ENCODE assay signal across 1 cellular context in the genomic region with DNA sequence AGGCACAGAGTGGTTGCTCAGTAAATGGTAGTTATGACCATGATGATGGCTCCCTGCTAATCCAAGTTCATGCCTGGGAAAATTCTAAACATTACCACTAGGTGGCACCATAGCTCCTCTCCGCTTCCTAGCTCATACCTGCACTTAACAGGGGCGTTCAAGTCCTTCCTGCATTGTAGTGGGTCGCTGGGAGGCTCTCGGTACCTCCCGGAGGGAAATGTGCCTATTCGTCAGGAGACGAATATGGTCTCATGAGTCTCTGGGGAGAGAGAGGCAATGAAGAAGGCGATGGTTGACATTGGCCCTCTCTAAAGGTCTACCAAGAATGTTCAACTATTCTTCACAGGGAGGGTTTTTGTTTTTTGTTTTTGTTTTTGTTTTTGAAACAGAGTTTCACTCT.
TF ChIP-seq lines count a peak whose summit lies in the region.

No MANE protein-coding gene starts in this region.

TF ChIP-seq in SK-N-SH, 30 proteins besides CTCF, POLR2A, EP300 and RAD21 (continued from another document):
- TF ChIP-seq REST (IDR thresholded peaks at IDR 0.05; ENCODE audit: low read depth, low read length), result no peak
- no peak for TF ChIP-seq FOXM1 (IDR thresholded peaks at IDR 0.05; ENCODE audit: low read depth)
- TF ChIP-seq FOXJ3 (CRISPR knock-in tag; IDR thresholded peaks at IDR 0.05), result no peak
